ENCODE assay signal across 27 cellular contexts in genomic region chr3:18720543-18720942, GRCh38.
DNase-seq lines count a peak whose midpoint lies in the region; ATAC-seq, FAIRE-seq and TF ChIP-seq lines count a peak whose summit lies in the region.
"Had no signal": no experiment of that assay in that cellular context is flagged by ENCODE, and none has a peak within 500 bp of the region (broad histone marks: within the 10 kb centered on the region; RNA-seq: fewer than 3 reads in every experiment).

No MANE protein-coding gene starts in this region.

- no peaks in the 10 kb centered on the region for H3K36me3 ChIP-seq in H1 (ENCODE audit: control insufficient read depth in 2 of 4, insufficient read depth in 4 of 4, low read length in 3 of 4)
- H3K36me3 ChIP-seq: BLaER1 treated with 17β-estradiol and CSF1 and Interleukin-3, amounts not matched to agents 10 nM and 100 nM had no signal

- no peaks in the 10 kb centered on the region for H3K4me1 ChIP-seq in H1 (replicated peaks in 1 of 4; ENCODE audit: control insufficient read depth in 3 of 4, insufficient read depth in 4 of 4, low read length in 3 of 4)
- H3K4me1 ChIP-seq: A549 had no signal

- no peak for DNase-seq in activated CD8-positive, alpha-beta T cell treated with anti-CD3 and anti-CD28 coated beads for 36 hours
- DNase-seq in activated CD8-positive, alpha-beta T cell treated with anti-CD3 and anti-CD28 coated beads, Interleukin-2, amount 10 ng/mL, durations not matched to agents 7 days and 5 days, result no peak
- DNase-seq in stimulated activated naive CD8-positive, alpha-beta T cell treated with anti-CD3 and anti-CD28 coated beads, Interleukin-15, amount 100 ng/mL, for 72 hours, result no peak
- no peak for DNase-seq in H1 (ENCODE audit: low read depth in 1 of 2, low spot score in 2 of 2)
- DNase-seq in stimulated activated naive B cell treated with anti-CD40 and anti-IgM and Interleukin-4, amounts not matched to agents 10 μg/mL and 1 μg/mL and 100 μg/mL, for 72 hours, result no peak
- DNase-seq in mucosa of gallbladder (ENCODE audit: low spot score), result no peak
- DNase-seq: AML-193; Calu3; CD8-positive, alpha-beta memory T cell; DMS79 treated with DMSO at 0.1 percent for 48 hours; GF-D8; GOT3; HCEC 1CT; Kasumi-1; NCI-H1092 treated with DMSO at 0.1 percent for 48 hours; NCI-H1436; NCI-H187; NCI-H2171 treated with DMSO at 0.1 percent for 48 hours; NCI-H345; NCI-H510A treated with DMSO at 0.1 percent for 48 hours had no signal

- no peaks in the 10 kb centered on the region for H4K20me1 ChIP-seq in H1 (replicated peaks in 1 of 2; ENCODE audit: control insufficient read depth in 1 of 2, insufficient read depth in 2 of 2, low read length in 2 of 2)
- H4K20me1 ChIP-seq: BLaER1 treated with 17β-estradiol and CSF1 and Interleukin-3, amounts not matched to agents 10 nM and 100 nM had no signal

- H4K8ac ChIP-seq in H1 (ENCODE audit: extremely low read depth, insufficient read depth, low read length), result no peak overlapping the region

- no peak overlapping the region for H2BK120ac ChIP-seq in H1 (replicated peaks; ENCODE audit: low read depth, low read length)

- H3K27ac ChIP-seq in H1 (ENCODE audit: low read depth, low read length), result no peak overlapping the region
- H3K27ac ChIP-seq: A549; BLaER1 treated with 17β-estradiol and CSF1 and Interleukin-3, amounts not matched to agents 10 nM and 100 nM had no signal

- H3K27me3 Mint-ChIP-seq in activated CD8-positive, alpha-beta T cell treated with anti-CD3 and anti-CD28 coated beads for 36 hours, result no peaks in the 10 kb centered on the region
- H3K27me3 Mint-ChIP-seq in activated CD8-positive, alpha-beta T cell treated with anti-CD3 and anti-CD28 coated beads, Interleukin-2, amount 10 ng/mL, durations not matched to agents 7 days and 5 days (ENCODE audit: low read depth), result no peaks in the 10 kb centered on the region
- no peaks in the 10 kb centered on the region for H3K27me3 Mint-ChIP-seq in stimulated activated naive CD8-positive, alpha-beta T cell treated with anti-CD3 and anti-CD28 coated beads, Interleukin-15, Interleukin-2, amounts not matched to agents 100 ng/mL and 50 ng/mL, for 24 hours
- H3K27me3 Mint-ChIP-seq in stimulated activated naive CD8-positive, alpha-beta T cell treated with anti-CD3 and anti-CD28 coated beads, Interleukin-15, amount 100 ng/mL, for 72 hours, result no peaks in the 10 kb centered on the region
- H3K27me3 Mint-ChIP-seq in stimulated activated naive B cell treated with anti-CD40 and anti-IgM and Interleukin-4, amounts not matched to agents 10 μg/mL and 1 μg/mL and 100 μg/mL, for 72 hours, result no peaks in the 10 kb centered on the region
- H3K27me3 Mint-ChIP-seq: CD8-positive, alpha-beta memory T cell had no signal

- TF ChIP-seq RAD21 in H1 (IDR thresholded peaks at IDR 0.05 in 1 of 2, conservative IDR thresholded peaks at IDR 0.05 in 1 of 2; ENCODE audit: low read depth in 2 of 2, low read length in 2 of 2), result no peak

- no peak overlapping the region for H3K14ac ChIP-seq in H1 (ENCODE audit: insufficient read length)

- peaks cover 78% of the 10 kb centered on the region for H3K4me1 Mint-ChIP-seq in activated CD8-positive, alpha-beta T cell treated with anti-CD3 and anti-CD28 coated beads for 36 hours (ENCODE audit: low read depth)
- peaks cover 76% of the 10 kb centered on the region for H3K4me1 Mint-ChIP-seq in activated CD8-positive, alpha-beta T cell treated with anti-CD3 and anti-CD28 coated beads, Interleukin-2, amount 10 ng/mL, durations not matched to agents 7 days and 5 days (ENCODE audit: low read depth)
- H3K4me1 Mint-ChIP-seq in stimulated activated naive CD8-positive, alpha-beta T cell treated with anti-CD3 and anti-CD28 coated beads, Interleukin-15, Interleukin-2, amounts not matched to agents 100 ng/mL and 50 ng/mL, for 24 hours (ENCODE audit: low read depth), result peaks cover 78% of the 10 kb centered on the region
- peaks cover 66% of the 10 kb centered on the region for H3K4me1 Mint-ChIP-seq in stimulated activated naive CD8-positive, alpha-beta T cell treated with anti-CD3 and anti-CD28 coated beads, Interleukin-15, amount 100 ng/mL, for 72 hours
- H3K4me1 Mint-ChIP-seq in stimulated activated naive B cell treated with anti-CD40 and anti-IgM and Interleukin-4, amounts not matched to agents 10 μg/mL and 1 μg/mL and 100 μg/mL, for 72 hours, result peaks cover 35 to 52% of the 10 kb centered on the region in 2 donors

- CTCF ChIA-PET in activated CD8-positive, alpha-beta T cell treated with anti-CD3 and anti-CD28 coated beads for 36 hours (lab: Charles Lee), result interaction anchor here (1.0 to 1.8 kb wide), 3 partner anchors 9 to 39 kb away, joined by 3 to 5 read pairs (median 4); no protein-coding TSS in a partner anchor
- CTCF ChIA-PET in activated CD8-positive, alpha-beta T cell treated with anti-CD3 and anti-CD28 coated beads, Interleukin-2, amount 10 ng/mL, durations not matched to agents 7 days and 5 days (lab: Charles Lee), result interaction anchor here (1.0 to 1.6 kb wide), 6 partner anchors 9 to 161 kb away, joined by 3 to 5 read pairs (median 4); no protein-coding TSS in a partner anchor
- CTCF ChIA-PET in H1 (lab: Charles Lee; ENCODE audit: partially characterized antibody), result interaction anchor here (0.7 kb wide), 1 partner anchor 412 kb away, joined by 4 read pairs; no protein-coding TSS in a partner anchor

- H3K23ac ChIP-seq in H1 (ENCODE audit: insufficient read length), result no peak overlapping the region

- H3K18ac ChIP-seq in H1 (ENCODE audit: extremely low read depth, low read length), result no peak overlapping the region

- no peak overlapping the region for H4K5ac ChIP-seq in H1 (ENCODE audit: insufficient read length, low read depth, low read length)

- H3K4ac ChIP-seq in H1 (replicated peaks; ENCODE audit: insufficient read length, low read depth, low read length), result no peak overlapping the region

- POLR2A ChIA-PET in activated CD8-positive, alpha-beta T cell treated with anti-CD3 and anti-CD28 coated beads for 36 hours (lab: Charles Lee), result interaction anchor here (1.1 kb wide), 2 partner anchors 15 to 162 kb away, joined by 3 to 5 read pairs; no protein-coding TSS in a partner anchor
- POLR2A ChIA-PET in activated CD8-positive, alpha-beta T cell treated with anti-CD3 and anti-CD28 coated beads, Interleukin-2, amount 10 ng/mL, durations not matched to agents 7 days and 5 days (lab: Charles Lee), result interaction anchor here (1.4 to 2.6 kb wide), 3 partner anchors 18 to 276 kb away, joined by 3 to 8 read pairs (median 3); no protein-coding TSS in a partner anchor
- POLR2A ChIA-PET in H1 (lab: Charles Lee; ENCODE audit: partially characterized antibody), result no interaction called here

- H4K91ac ChIP-seq in H1 (replicated peaks; ENCODE audit: insufficient read length, low read length), result no peak overlapping the region

- H3K23me2 ChIP-seq in H1 (ENCODE audit: low read depth, low read length), result no peaks in the 10 kb centered on the region

- H3K27me3 ChIP-seq in H1 (replicated peaks in 1 of 4; ENCODE audit: control insufficient read depth in 3 of 4, extremely low read depth in 1 of 4, insufficient read depth in 3 of 4, low read length in 3 of 4), result peaks cover 0 to 1% (median 0%) of the 10 kb centered on the region in 4 experiments; a peak in 1 of 7 replicates
- H3K27me3 ChIP-seq: BLaER1 treated with 17β-estradiol and CSF1 and Interleukin-3, amounts not matched to agents 10 nM and 100 nM had no signal

- H2AFZ ChIP-seq in H1 (ENCODE audit: low read length), result 0 out of 2 replicates have a peak overlapping the region, but pooled peaks have one; percentile 19

- no peak overlapping the region for H2BK15ac ChIP-seq in H1 (ENCODE audit: low read length)

- no peak overlapping the region for H2AK5ac ChIP-seq in H1 (ENCODE audit: low read depth, low read length)

- no peak overlapping the region for H3K4me3 ChIP-seq in H1 (ENCODE audit: extremely low read depth in 1 of 4, insufficient read depth in 2 of 4, low read depth in 3 of 4, low read length in 4 of 4)
- H3K4me3 ChIP-seq: A549; BLaER1 treated with 17β-estradiol and CSF1 and Interleukin-3, amounts not matched to agents 10 nM and 100 nM; K562 had no signal

- H3K79me2 ChIP-seq in H1 (ENCODE audit: control insufficient read depth in 1 of 2, insufficient read depth in 2 of 2, low read length in 2 of 2), result no peaks in the 10 kb centered on the region

- no peak overlapping the region for H2BK12ac ChIP-seq in H1 (ENCODE audit: low read depth, low read length)

- TF ChIP-seq POLR2A in H1 (IDR thresholded peaks at IDR 0.05; ENCODE audit: control extremely low read depth in 1 of 2, low read depth in 2 of 2, low read length in 2 of 2), result no peak

- intact Hi-C loops in activated CD8-positive, alpha-beta T cell treated with anti-CD3 and anti-CD28 coated beads for 36 hours (cut with micrococcal nuclease), result no loop called here

- no peak overlapping the region for H3K9ac ChIP-seq in H1 (replicated peaks in 1 of 4; ENCODE audit: extremely low read depth in 1 of 4, low read depth in 3 of 4, low read length in 3 of 4)
- H3K9ac ChIP-seq: BLaER1 treated with 17β-estradiol and CSF1 and Interleukin-3, amounts not matched to agents 10 nM and 100 nM had no signal

- peak overlapping the region; percentile 24 for H3K27ac Mint-ChIP-seq in activated CD8-positive, alpha-beta T cell treated with anti-CD3 and anti-CD28 coated beads for 36 hours
- no peak overlapping the region for H3K27ac Mint-ChIP-seq in activated CD8-positive, alpha-beta T cell treated with anti-CD3 and anti-CD28 coated beads, Interleukin-2, amount 10 ng/mL, durations not matched to agents 7 days and 5 days
- H3K27ac Mint-ChIP-seq in stimulated activated naive CD8-positive, alpha-beta T cell treated with anti-CD3 and anti-CD28 coated beads, Interleukin-15, Interleukin-2, amounts not matched to agents 100 ng/mL and 50 ng/mL, for 24 hours, result peak overlapping the region; percentile 22
- no peak overlapping the region for H3K27ac Mint-ChIP-seq in stimulated activated naive CD8-positive, alpha-beta T cell treated with anti-CD3 and anti-CD28 coated beads, Interleukin-15, amount 100 ng/mL, for 72 hours
- no peak overlapping the region for H3K27ac Mint-ChIP-seq in stimulated activated naive B cell treated with anti-CD40 and anti-IgM and Interleukin-4, amounts not matched to agents 10 μg/mL and 1 μg/mL and 100 μg/mL, for 72 hours

- no peaks in the 10 kb centered on the region for H3K9me3 ChIP-seq in H1 (ENCODE audit: insufficient read depth in 2 of 2, low read depth in 1 of 2, low read length in 1 of 2)
- H3K9me3 ChIP-seq: A549 had no signal

- no peak for ATAC-seq in activated CD8-positive, alpha-beta T cell treated with anti-CD3 and anti-CD28 coated beads for 36 hours
- no peak for ATAC-seq in activated CD8-positive, alpha-beta T cell treated with anti-CD3 and anti-CD28 coated beads, Interleukin-2, amount 10 ng/mL, durations not matched to agents 7 days and 5 days
- ATAC-seq in stimulated activated naive CD8-positive, alpha-beta T cell treated with anti-CD3 and anti-CD28 coated beads, Interleukin-15, amount 100 ng/mL, for 72 hours, result no peak
- ATAC-seq in stimulated activated naive B cell treated with anti-CD40 and anti-IgM and Interleukin-4, amounts not matched to agents 10 μg/mL and 1 μg/mL and 100 μg/mL, for 72 hours (replicated peaks), result no peak
- ATAC-seq: A549, K562 had no signal

- TF ChIP-seq CTCF in activated CD8-positive, alpha-beta T cell treated with anti-CD3 and anti-CD28 coated beads for 36 hours (IDR thresholded peaks at IDR 0.05), result no peak
- no peak for TF ChIP-seq CTCF in H1 (IDR thresholded peaks at IDR 0.05; ENCODE audit: control extremely low read depth in 1 of 3, insufficient read depth in 1 of 3, low read depth in 1 of 3, low read length in 3 of 3)

- H3K9me3 Mint-ChIP-seq in activated CD8-positive, alpha-beta T cell treated with anti-CD3 and anti-CD28 coated beads for 36 hours, result peaks cover 11% of the 10 kb centered on the region
- peaks cover 4% of the 10 kb centered on the region for H3K9me3 Mint-ChIP-seq in activated CD8-positive, alpha-beta T cell treated with anti-CD3 and anti-CD28 coated beads, Interleukin-2, amount 10 ng/mL, durations not matched to agents 7 days and 5 days (ENCODE audit: insufficient read depth)
- H3K9me3 Mint-ChIP-seq in stimulated activated naive CD8-positive, alpha-beta T cell treated with anti-CD3 and anti-CD28 coated beads, Interleukin-15, Interleukin-2, amounts not matched to agents 100 ng/mL and 50 ng/mL, for 24 hours, result peaks cover 15% of the 10 kb centered on the region
- peaks cover 7 to 20% of the 10 kb centered on the region in 2 donors for H3K9me3 Mint-ChIP-seq in stimulated activated naive CD8-positive, alpha-beta T cell treated with anti-CD3 and anti-CD28 coated beads, Interleukin-15, amount 100 ng/mL, for 72 hours
- peaks cover 2 to 4% of the 10 kb centered on the region in 2 donors for H3K9me3 Mint-ChIP-seq in stimulated activated naive B cell treated with anti-CD40 and anti-IgM and Interleukin-4, amounts not matched to agents 10 μg/mL and 1 μg/mL and 100 μg/mL, for 72 hours

- H2BK5ac ChIP-seq in H1 (ENCODE audit: low read depth, low read length), result no peak overlapping the region

- H2BK20ac ChIP-seq in H1 (ENCODE audit: low read length), result no peak overlapping the region

- no peaks in the 10 kb centered on the region for H3K79me1 ChIP-seq in H1 (ENCODE audit: low read depth, low read length)

- H3K4me2 ChIP-seq in H1 (ENCODE audit: insufficient read depth in 1 of 2, low read depth in 2 of 2, low read length in 2 of 2), result no peak overlapping the region
- H3K4me2 ChIP-seq: A549; BLaER1 treated with 17β-estradiol and CSF1 and Interleukin-3, amounts not matched to agents 10 nM and 100 nM had no signal

- no peak overlapping the region for H3K56ac ChIP-seq in H1 (replicated peaks; ENCODE audit: insufficient read length, low read depth, low read length)

- no peak for FAIRE-seq in H1 (lab: Jason Lieb, UNC)
- FAIRE-seq: A549, GM12891, HTR-8/SVneo, K562, RCC 7860 had no signal

- 90% methylated on average over 5 of the region's 5 CpGs; no CpG with 5 or more reads in 1 of the 2 experiments for WGBS in H1 (ENCODE audit: extremely low coverage in 1 of 2, insufficient coverage in 1 of 2, insufficient read length in 1 of 2, insufficient replicate concordance in 2 of 2, low coverage in 1 of 2, low lambda C conversion rate in 2 of 2, missing lambda C conversion rate in 1 of 2), 2 experiments

- peaks cover 46% of the 10 kb centered on the region for H3K36me3 Mint-ChIP-seq in activated CD8-positive, alpha-beta T cell treated with anti-CD3 and anti-CD28 coated beads for 36 hours (ENCODE audit: low read depth)
- H3K36me3 Mint-ChIP-seq in activated CD8-positive, alpha-beta T cell treated with anti-CD3 and anti-CD28 coated beads, Interleukin-2, amount 10 ng/mL, durations not matched to agents 7 days and 5 days (ENCODE audit: low read depth), result peaks cover 41% of the 10 kb centered on the region
- peaks cover 10% of the 10 kb centered on the region for H3K36me3 Mint-ChIP-seq in stimulated activated naive CD8-positive, alpha-beta T cell treated with anti-CD3 and anti-CD28 coated beads, Interleukin-15, Interleukin-2, amounts not matched to agents 100 ng/mL and 50 ng/mL, for 24 hours (ENCODE audit: low read depth)
- peaks cover 0 to 5% of the 10 kb centered on the region in 2 donors for H3K36me3 Mint-ChIP-seq in stimulated activated naive B cell treated with anti-CD40 and anti-IgM and Interleukin-4, amounts not matched to agents 10 μg/mL and 1 μg/mL and 100 μg/mL, for 72 hours

- no peak for TF ChIP-seq EP300 in H1 (IDR thresholded peaks at IDR 0.05; ENCODE audit: borderline replicate concordance in 1 of 2, low read depth in 2 of 2, low read length in 2 of 2)

- no peak overlapping the region for H3K4me3 Mint-ChIP-seq in activated CD8-positive, alpha-beta T cell treated with anti-CD3 and anti-CD28 coated beads for 36 hours
- no peak overlapping the region for H3K4me3 Mint-ChIP-seq in activated CD8-positive, alpha-beta T cell treated with anti-CD3 and anti-CD28 coated beads, Interleukin-2, amount 10 ng/mL, durations not matched to agents 7 days and 5 days
- H3K4me3 Mint-ChIP-seq in stimulated activated naive CD8-positive, alpha-beta T cell treated with anti-CD3 and anti-CD28 coated beads, Interleukin-15, Interleukin-2, amounts not matched to agents 100 ng/mL and 50 ng/mL, for 24 hours, result no peak overlapping the region
- H3K4me3 Mint-ChIP-seq in stimulated activated naive CD8-positive, alpha-beta T cell treated with anti-CD3 and anti-CD28 coated beads, Interleukin-15, amount 100 ng/mL, for 72 hours, result no peak overlapping the region
- no peak overlapping the region for H3K4me3 Mint-ChIP-seq in stimulated activated naive B cell treated with anti-CD40 and anti-IgM and Interleukin-4, amounts not matched to agents 10 μg/mL and 1 μg/mL and 100 μg/mL, for 72 hours
- H3K4me3 Mint-ChIP-seq: CD8-positive, alpha-beta memory T cell had no signal

Comparison
In these comparisons a context has a peak if more than half of its experiments do, and no peak if none do; other contexts are left out.
1. H3K27ac Mint-ChIP-seq: peak in activated CD8-positive, alpha-beta T cell treated with anti-CD3 and anti-CD28 coated beads for 36 hours (single experiment) and stimulated activated naive CD8-positive, alpha-beta T cell treated with anti-CD3 and anti-CD28 coated beads, Interleukin-15, Interleukin-2, amounts not matched to agents 100 ng/mL and 50 ng/mL, for 24 hours (single experiment); none in activated CD8-positive, alpha-beta T cell treated with anti-CD3 and anti-CD28 coated beads, Interleukin-2, amount 10 ng/mL, durations not matched to agents 7 days and 5 days (single experiment), stimulated activated naive CD8-positive, alpha-beta T cell treated with anti-CD3 and anti-CD28 coated beads, Interleukin-15, amount 100 ng/mL, for 72 hours (0 of 2) and stimulated activated naive B cell treated with anti-CD40 and anti-IgM and Interleukin-4, amounts not matched to agents 10 μg/mL and 1 μg/mL and 100 μg/mL, for 72 hours (single experiment).